10 cellular contexts compared by ENCODE assay signal in genomic region chr3:46846624-46847542, GRCh38. TPM values are rescaled to one million over a fixed set of nuclear protein-coding genes. Genes with fewer than 3 reads are reported as not detected.
DNase-seq lines count a peak whose midpoint lies in the region; ATAC-seq and TF ChIP-seq lines count a peak whose summit lies in the region.
"Had no signal": no experiment of that assay in that cellular context is flagged by ENCODE, and none has a peak within 500 bp of the region (broad histone marks: within the 10 kb centered on the region; RNA-seq: fewer than 3 reads in every experiment).

No MANE protein-coding gene starts in this region.

- peak overlapping the region; percentile 75 for H3K4me3 Mint-ChIP-seq in activated T-cell treated with anti-CD3 and anti-CD28 coated beads, Interleukin-2, amount 50 U/mL, for 4 hours
- H3K4me3 Mint-ChIP-seq in activated T-helper 2 cell treated with anti-CD3 and anti-CD28 coated beads, Interferon-gamma antibody, Interleukin-2, Interleukin-4, amounts not matched to agents 10 μg/mL and 5 μg/mL and 100 μg/mL, durations not matched to agents 14 hours and 24 hours and 36 hours (ENCODE audit: low read depth): peak overlapping the region; percentile 39
- H3K4me3 Mint-ChIP-seq: neural crest cell had no signal

- H3K9me3 Mint-ChIP-seq in activated T-cell treated with anti-CD3 and anti-CD28 coated beads, Interleukin-2, amount 50 U/mL, for 4 hours: peaks cover 13% of the 10 kb centered on the region
- peaks cover 1% of the 10 kb centered on the region for H3K9me3 Mint-ChIP-seq in activated T-helper 2 cell treated with anti-CD3 and anti-CD28 coated beads, Interferon-gamma antibody, Interleukin-2, Interleukin-4, amounts not matched to agents 10 μg/mL and 5 μg/mL and 100 μg/mL, durations not matched to agents 14 hours and 24 hours and 36 hours

- TF ChIP-seq CTCF in lower lobe of right lung (IDR thresholded peaks at IDR 0.05) (no peak), suprapubic skin (IDR thresholded peaks at IDR 0.05) (no peak)

- no peak for TF ChIP-seq POLR2A in suprapubic skin (IDR thresholded peaks at IDR 0.05)

- no peaks in the 10 kb centered on the region for H3K27me3 Mint-ChIP-seq in activated T-cell treated with anti-CD3 and anti-CD28 coated beads, Interleukin-2, amount 50 U/mL, for 4 hours (ENCODE audit: low read depth)
- H3K27me3 Mint-ChIP-seq in activated T-helper 2 cell treated with anti-CD3 and anti-CD28 coated beads, Interferon-gamma antibody, Interleukin-2, Interleukin-4, amounts not matched to agents 10 μg/mL and 5 μg/mL and 100 μg/mL, durations not matched to agents 14 hours and 24 hours and 36 hours (ENCODE audit: low read depth): peaks cover 17% of the 10 kb centered on the region

- no peak for ATAC-seq in activated T-cell treated with anti-CD3 and anti-CD28 coated beads, Interleukin-2, amount 50 U/mL, for 4 hours
- ATAC-seq in lower lobe of right lung: no peak

- H3K36me3 ChIP-seq in lower lobe of right lung (no peaks in the 10 kb centered on the region), suprapubic skin (no peaks in the 10 kb centered on the region)

- peak overlapping the region; percentile 67 for H3K4me3 ChIP-seq in lower lobe of right lung
- H3K4me3 ChIP-seq in suprapubic skin: peak overlapping the region; percentile 55

- intact Hi-C loops in activated T-helper 2 cell treated with anti-CD3 and anti-CD28 coated beads, Interferon-gamma antibody, Interleukin-2, Interleukin-4, amounts not matched to agents 10 μg/mL and 5 μg/mL and 100 μg/mL, durations not matched to agents 14 hours and 24 hours and 36 hours (cut with micrococcal nuclease): no loop called here
- intact Hi-C loops in lower lobe of right lung (cut with DNase I): no loop called here

- H3K27ac ChIP-seq in lower lobe of right lung (peak overlapping the region; percentile 80), suprapubic skin (peak overlapping the region; percentile 71)

- H3K27me3 ChIP-seq in lower lobe of right lung (ENCODE audit: low read depth): no peaks in the 10 kb centered on the region
- no peaks in the 10 kb centered on the region for H3K27me3 ChIP-seq in suprapubic skin

- H3K27ac Mint-ChIP-seq in activated T-helper 2 cell treated with anti-CD3 and anti-CD28 coated beads, Interferon-gamma antibody, Interleukin-2, Interleukin-4, amounts not matched to agents 10 μg/mL and 5 μg/mL and 100 μg/mL, durations not matched to agents 14 hours and 24 hours and 36 hours: no peak overlapping the region

- no peak for TF ChIP-seq EP300 in suprapubic skin (IDR thresholded peaks at IDR 0.05)

- H3K9me3 ChIP-seq in lower lobe of right lung (no peaks in the 10 kb centered on the region), suprapubic skin (no peaks in the 10 kb centered on the region)

- H3K4me1 Mint-ChIP-seq in activated T-cell treated with anti-CD3 and anti-CD28 coated beads, Interleukin-2, amount 50 U/mL, for 4 hours (ENCODE audit: low read depth): peaks cover 7% of the 10 kb centered on the region
- H3K4me1 Mint-ChIP-seq in activated T-helper 2 cell treated with anti-CD3 and anti-CD28 coated beads, Interferon-gamma antibody, Interleukin-2, Interleukin-4, amounts not matched to agents 10 μg/mL and 5 μg/mL and 100 μg/mL, durations not matched to agents 14 hours and 24 hours and 36 hours (ENCODE audit: low read depth): no peaks in the 10 kb centered on the region

- no peaks in the 10 kb centered on the region for H3K36me3 Mint-ChIP-seq in activated T-cell treated with anti-CD3 and anti-CD28 coated beads, Interleukin-2, amount 50 U/mL, for 4 hours (ENCODE audit: insufficient read depth)
- H3K36me3 Mint-ChIP-seq in activated T-helper 2 cell treated with anti-CD3 and anti-CD28 coated beads, Interferon-gamma antibody, Interleukin-2, Interleukin-4, amounts not matched to agents 10 μg/mL and 5 μg/mL and 100 μg/mL, durations not matched to agents 14 hours and 24 hours and 36 hours (ENCODE audit: low read depth): no peaks in the 10 kb centered on the region

- 78% methylated on average over 5 of the region's 9 CpGs for WGBS in suprapubic skin

- DNase-seq in activated T-cell treated with anti-CD3 and anti-CD28 coated beads, Interleukin-2, amount 50 U/mL, for 4 hours: no peak
- DNase-seq in activated T-cell treated with anti-CD3 and anti-CD28 coated beads for 4 hours (no peak), lower lobe of right lung (no peak), suprapubic skin (ENCODE audit: low spot score in 2 of 2) (peak in 1 of 2 donors; percentile 74), anterior cingulate cortex (lab: John Stamatoyannopoulos, UW) (no peak), DMS114 treated with DMSO at 0.1 percent for 48 hours (lab: John Stamatoyannopoulos, UW; ENCODE audit: unreplicated experiment) (no peak), NCI-H1694 treated with DMSO at 0.1 percent for 48 hours (lab: John Stamatoyannopoulos, UW) (no peak)
- DNase-seq in activated T-helper 2 cell treated with anti-CD3 and anti-CD28 coated beads, Interferon-gamma antibody, Interleukin-2, Interleukin-4, amounts not matched to agents 10 μg/mL and 5 μg/mL and 100 μg/mL, durations not matched to agents 14 hours and 24 hours and 36 hours (ENCODE audit: low spot score): no peak
- DNase-seq: NCI-H2081 treated with DMSO at 0.1 percent for 48 hours had no signal

- H3K4me1 ChIP-seq in lower lobe of right lung (peaks cover 21% of the 10 kb centered on the region), suprapubic skin (peaks cover 41% of the 10 kb centered on the region)

RNA-seq across cellular contexts. Expression of gene MYL3, which starts 16.4 kb away (rescaled TPM):
- total RNA-seq in activated T-cell treated with anti-CD3 and anti-CD28 coated beads, Interleukin-2, amount 50 U/mL, for 4 hours: not detected
- not detected in 2 replicates for total RNA-seq in activated T-helper 2 cell treated with anti-CD3 and anti-CD28 coated beads, Interferon-gamma antibody, Interleukin-2, Interleukin-4, amounts not matched to agents 10 μg/mL and 5 μg/mL and 100 μg/mL, durations not matched to agents 14 hours and 24 hours and 36 hours
- total RNA-seq in lower lobe of right lung (2.0 TPM), suprapubic skin (1 to 10 TPM in 1 of 4 donors, not detected in 3; 1.4 TPM)
- total RNA-seq: neural crest cell had no signal

RNA-seq across cellular contexts. Expression of gene PTH1R, which starts 30.6 kb away (rescaled TPM):
- not detected for total RNA-seq in activated T-cell treated with anti-CD3 and anti-CD28 coated beads, Interleukin-2, amount 50 U/mL, for 4 hours
- total RNA-seq in activated T-helper 2 cell treated with anti-CD3 and anti-CD28 coated beads, Interferon-gamma antibody, Interleukin-2, Interleukin-4, amounts not matched to agents 10 μg/mL and 5 μg/mL and 100 μg/mL, durations not matched to agents 14 hours and 24 hours and 36 hours: not detected in 2 replicates
- total RNA-seq in lower lobe of right lung (14.5 TPM), suprapubic skin (1 to 10 TPM; 1.1 to 4.2 (median 3.0) TPM)
